25 cellular contexts compared by ENCODE assay signal in the genomic region with DNA sequence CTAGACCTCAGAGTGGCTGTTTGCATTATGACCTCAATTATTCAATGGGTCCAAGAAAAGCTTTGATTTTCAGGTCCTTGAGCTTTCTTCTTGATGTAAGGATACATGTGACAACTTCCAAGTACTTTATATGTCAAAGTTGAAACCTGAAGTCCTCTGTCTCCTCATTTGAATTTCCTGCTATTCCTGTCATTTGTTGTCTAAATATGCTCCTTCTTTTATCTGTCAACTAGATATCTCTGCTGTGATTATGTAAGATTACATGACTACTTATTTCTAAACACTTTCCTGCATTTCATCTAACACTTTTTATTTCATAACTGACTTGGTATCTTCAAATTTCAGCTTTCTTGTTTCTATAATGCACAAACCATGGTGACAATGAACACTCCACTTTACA.
"Had no signal": no experiment of that assay in that cellular context is flagged by ENCODE, and none has a peak within 500 bp of the region (broad histone marks: within the 10 kb centered on the region; RNA-seq: fewer than 3 reads in every experiment).

No MANE protein-coding gene starts in this region.

- H3K9me3 ChIP-seq: colonic mucosa, esophagus muscularis mucosa, esophagus squamous epithelium, gastrocnemius medialis, gastroesophageal sphincter had no signal

- H3K27me3 ChIP-seq: colonic mucosa, dorsolateral prefrontal cortex, esophagus muscularis mucosa, esophagus squamous epithelium, foreskin keratinocyte, gastrocnemius medialis, gastroesophageal sphincter, heart left ventricle, heart right ventricle had no signal

- DNase-seq: colonic mucosa; cortex of kidney; dermis blood vessel endothelial cell; dorsolateral prefrontal cortex; effector CD4-positive, alpha-beta T cell; effector CD8-positive, alpha-beta T cell; effector memory CD4-positive, alpha-beta T cell; effector memory CD8-positive, alpha-beta T cell; endodermal cell; erythroblast; esophagus squamous epithelium; foreskin fibroblast; foreskin keratinocyte; foreskin melanocyte; gastrocnemius medialis; glutamatergic neuron; head of caudate nucleus; heart left ventricle; heart right ventricle had no signal

- H3K27me3 Mint-ChIP-seq: dendritic cell treated with granulocyte-macrophage colony-stimulating factor and Interleukin-4, amounts not matched to agents 40 ng/mL and 50 ng/mL, for 4 days; effector memory CD8-positive, alpha-beta T cell had no signal

- H3K27ac Mint-ChIP-seq: dendritic cell treated with granulocyte-macrophage colony-stimulating factor and Interleukin-4, amounts not matched to agents 40 ng/mL and 50 ng/mL, for 4 days; effector memory CD8-positive, alpha-beta T cell; endodermal cell had no signal

- H3K27ac ChIP-seq: colonic mucosa, coronary artery, dorsolateral prefrontal cortex, epithelial cell of prostate, esophagus muscularis mucosa, esophagus squamous epithelium, foreskin keratinocyte, gastrocnemius medialis, gastroesophageal sphincter, heart left ventricle, heart right ventricle had no signal

- H3K4me1 Mint-ChIP-seq: endodermal cell had no signal

- ATAC-seq: effector memory CD8-positive, alpha-beta T cell; esophagus mucosa; foreskin keratinocyte; gastrocnemius medialis; gastroesophageal sphincter; heart left ventricle; heart right ventricle had no signal

- H3K4me3 ChIP-seq: colonic mucosa, coronary artery, dorsolateral prefrontal cortex, esophagus muscularis mucosa, esophagus squamous epithelium, gastrocnemius medialis, gastroesophageal sphincter, heart left ventricle, heart right ventricle had no signal

- H3K4me3 Mint-ChIP-seq: dendritic cell treated with granulocyte-macrophage colony-stimulating factor and Interleukin-4, amounts not matched to agents 40 ng/mL and 50 ng/mL, for 4 days; effector memory CD8-positive, alpha-beta T cell; endodermal cell had no signal

- H3K36me3 ChIP-seq: colonic mucosa, esophagus muscularis mucosa, esophagus squamous epithelium, gastrocnemius medialis, gastroesophageal sphincter, heart left ventricle, heart right ventricle had no signal
